18 cellular contexts compared by ENCODE assay signal in genomic region chr13:76888421-76888820, GRCh38. TPM values are rescaled to one million over a fixed set of nuclear protein-coding genes. Genes with fewer than 3 reads are reported as not detected.
A peak's percentile ranks its signal among the peaks of the same experiment; 100 is the strongest.
DNase-seq lines count a peak whose midpoint lies in the region; ATAC-seq and TF ChIP-seq lines count a peak whose summit lies in the region.
"Had no signal": no experiment of that assay in that cellular context is flagged by ENCODE, and none has a peak within 500 bp of the region (broad histone marks: within the 10 kb centered on the region; RNA-seq: fewer than 3 reads in every experiment).

No MANE protein-coding gene starts in this region.

- ATAC-seq in CD8-positive, alpha-beta T cell, result no peak
- no peak for ATAC-seq in natural killer cell treated with Interleukin-12 subunit alpha and Interleukin-12 subunit beta and Interleukin-15 and Interleukin-18, amount 100 ng/mL, for 72 hours
- ATAC-seq in HG02852 (IDR thresholded peaks at IDR 0.05; ENCODE audit: unreplicated experiment) (no peak), HG03565 (IDR thresholded peaks at IDR 0.05; ENCODE audit: unreplicated experiment) (no peak)
- ATAC-seq: K562, Panc1 had no signal

- peaks cover 12% of the 10 kb centered on the region for H3K27me3 Mint-ChIP-seq in CD8-positive, alpha-beta T cell (ENCODE audit: low read depth)
- peaks cover 4% of the 10 kb centered on the region for H3K27me3 Mint-ChIP-seq in dendritic cell treated with granulocyte-macrophage colony-stimulating factor and Interleukin-4, amounts not matched to agents 40 ng/mL and 50 ng/mL, for 4 days
- H3K27me3 Mint-ChIP-seq in natural killer cell treated with Interleukin-12 subunit alpha and Interleukin-12 subunit beta and Interleukin-15 and Interleukin-18, amount 100 ng/mL, for 72 hours, result peaks cover 53 to 60% of the 10 kb centered on the region in 2 donors
- peaks cover 20% of the 10 kb centered on the region for H3K27me3 Mint-ChIP-seq in activated T-cell treated with anti-CD3 and anti-CD28 coated beads, Interleukin-2, amount 50 U/mL, for 24 hours

- peaks cover 12% of the 10 kb centered on the region for H3K4me1 ChIP-seq in CD8-positive, alpha-beta T cell (ENCODE audit: insufficient read depth, low read length)

- intact Hi-C loops in CD8-positive, alpha-beta T cell (cut with DNase I, micrococcal nuclease), result loop anchor here (5.0 to 10.0 kb wide), 7 partner anchors 221 to 1354 kb away; partner anchors contain the start of genes SLAIN1 (in 2 of the 2), COMMD6 (in 1 of the 2) and LMO7 (in 1 of the 2)
- intact Hi-C loops in dendritic cell treated with granulocyte-macrophage colony-stimulating factor and Interleukin-4, amounts not matched to agents 40 ng/mL and 50 ng/mL, for 4 days (cut with micrococcal nuclease), result loop anchor here (5.0 kb wide), 1 partner anchor 221 kb away; no protein-coding TSS in a partner anchor

- H3K9me3 Mint-ChIP-seq in CD8-positive, alpha-beta T cell, result no peaks in the 10 kb centered on the region
- H3K9me3 Mint-ChIP-seq in dendritic cell treated with granulocyte-macrophage colony-stimulating factor and Interleukin-4, amounts not matched to agents 40 ng/mL and 50 ng/mL, for 4 days, result no peaks in the 10 kb centered on the region
- no peaks in the 10 kb centered on the region for H3K9me3 Mint-ChIP-seq in natural killer cell treated with Interleukin-12 subunit alpha and Interleukin-12 subunit beta and Interleukin-15 and Interleukin-18, amount 100 ng/mL, for 72 hours
- no peaks in the 10 kb centered on the region for H3K9me3 Mint-ChIP-seq in activated T-cell treated with anti-CD3 and anti-CD28 coated beads, Interleukin-2, amount 50 U/mL, for 24 hours

- no peaks in the 10 kb centered on the region for H3K36me3 ChIP-seq in CD8-positive, alpha-beta T cell (ENCODE audit: insufficient read depth, low read length)

- H3K27ac ChIP-seq in CD8-positive, alpha-beta T cell (ENCODE audit: low read depth, low read length), result no peak overlapping the region
- H3K27ac ChIP-seq in RWPE1, result peak overlapping the region; percentile 57
- H3K27ac ChIP-seq: C4-2B had no signal

- peak overlapping the region; percentile 9 for H3K4me3 Mint-ChIP-seq in CD8-positive, alpha-beta T cell
- H3K4me3 Mint-ChIP-seq in dendritic cell treated with granulocyte-macrophage colony-stimulating factor and Interleukin-4, amounts not matched to agents 40 ng/mL and 50 ng/mL, for 4 days, result no peak overlapping the region
- peak overlapping the region; percentile 6 for H3K4me3 Mint-ChIP-seq in natural killer cell treated with Interleukin-12 subunit alpha and Interleukin-12 subunit beta and Interleukin-15 and Interleukin-18, amount 100 ng/mL, for 72 hours
- H3K4me3 Mint-ChIP-seq in activated T-cell treated with anti-CD3 and anti-CD28 coated beads, Interleukin-2, amount 50 U/mL, for 24 hours, result no peak overlapping the region

- no peak overlapping the region for H3K4me3 ChIP-seq in CD8-positive, alpha-beta T cell (ENCODE audit: low read depth, low read length)
- H3K4me3 ChIP-seq: K562 had no signal

- no peak for DNase-seq in CD8-positive, alpha-beta T cell
- DNase-seq in RWPE1 (ENCODE audit: low spot score), result no peak
- no peak for DNase-seq in natural killer cell treated with Interleukin-12 subunit alpha and Interleukin-12 subunit beta and Interleukin-15 and Interleukin-18, amount 100 ng/mL, for 72 hours (ENCODE audit: low spot score)
- no peak for DNase-seq in activated T-cell treated with anti-CD3 and anti-CD28 coated beads, Interleukin-2, amount 50 U/mL, for 24 hours
- DNase-seq in Kasumi-1 (lab: John Stamatoyannopoulos, UW), result no peak
- DNase-seq: ACHN, GF-D8, H7, NCI-H1105 treated with DMSO at 0.1 percent for 48 hours, NCI-H1694 treated with DMSO at 0.1 percent for 48 hours, Right ventricle myocardium superior had no signal

- no peaks in the 10 kb centered on the region for H3K27me3 ChIP-seq in CD8-positive, alpha-beta T cell (ENCODE audit: insufficient read depth, low read length)

- no peak overlapping the region for H3K27ac Mint-ChIP-seq in CD8-positive, alpha-beta T cell
- H3K27ac Mint-ChIP-seq in dendritic cell treated with granulocyte-macrophage colony-stimulating factor and Interleukin-4, amounts not matched to agents 40 ng/mL and 50 ng/mL, for 4 days, result peak overlapping the region; percentile 61
- no peak overlapping the region for H3K27ac Mint-ChIP-seq in natural killer cell treated with Interleukin-12 subunit alpha and Interleukin-12 subunit beta and Interleukin-15 and Interleukin-18, amount 100 ng/mL, for 72 hours
- no peak overlapping the region for H3K27ac Mint-ChIP-seq in activated T-cell treated with anti-CD3 and anti-CD28 coated beads, Interleukin-2, amount 50 U/mL, for 24 hours

- H3K4me1 Mint-ChIP-seq in CD8-positive, alpha-beta T cell (ENCODE audit: low read depth), result peaks cover 17% of the 10 kb centered on the region
- peaks cover 25% of the 10 kb centered on the region for H3K4me1 Mint-ChIP-seq in dendritic cell treated with granulocyte-macrophage colony-stimulating factor and Interleukin-4, amounts not matched to agents 40 ng/mL and 50 ng/mL, for 4 days (ENCODE audit: low read depth)
- peaks cover 8 to 15% of the 10 kb centered on the region in 2 donors for H3K4me1 Mint-ChIP-seq in natural killer cell treated with Interleukin-12 subunit alpha and Interleukin-12 subunit beta and Interleukin-15 and Interleukin-18, amount 100 ng/mL, for 72 hours (ENCODE audit: low read depth in 2 of 2)
- peaks cover 19% of the 10 kb centered on the region for H3K4me1 Mint-ChIP-seq in activated T-cell treated with anti-CD3 and anti-CD28 coated beads, Interleukin-2, amount 50 U/mL, for 24 hours (ENCODE audit: low read depth)

- POLR2A ChIA-PET in CD8-positive, alpha-beta T cell (lab: Charles Lee), result no interaction called here
- POLR2A ChIA-PET in RWPE1 (lab: Yijun Ruan, JAX; ENCODE audit: low non-redundant PET), result no interaction called here

- no peak for TF ChIP-seq CTCF in CD8-positive, alpha-beta T cell (IDR thresholded peaks at IDR 0.05)
- TF ChIP-seq CTCF in RWPE1 (conservative IDR thresholded peaks at IDR 0.05; ENCODE audit: low read depth), result no peak

- CTCF ChIA-PET in CD8-positive, alpha-beta T cell (lab: Charles Lee), result interaction anchor here (0.6 to 6.1 kb wide), 4 partner anchors 11 to 521 kb away, joined by 3 to 33 read pairs (median 6); no protein-coding TSS in a partner anchor
- CTCF ChIA-PET in RWPE1 (lab: Yijun Ruan, JAX), result interaction anchor here (0.7 kb wide), 1 partner anchor 50 kb away, joined by 4 read pairs; no protein-coding TSS in a partner anchor

- no peaks in the 10 kb centered on the region for H3K36me3 Mint-ChIP-seq in CD8-positive, alpha-beta T cell
- H3K36me3 Mint-ChIP-seq in dendritic cell treated with granulocyte-macrophage colony-stimulating factor and Interleukin-4, amounts not matched to agents 40 ng/mL and 50 ng/mL, for 4 days (ENCODE audit: low read depth), result peaks cover 23% of the 10 kb centered on the region
- no peaks in the 10 kb centered on the region for H3K36me3 Mint-ChIP-seq in natural killer cell treated with Interleukin-12 subunit alpha and Interleukin-12 subunit beta and Interleukin-15 and Interleukin-18, amount 100 ng/mL, for 72 hours
- H3K36me3 Mint-ChIP-seq in activated T-cell treated with anti-CD3 and anti-CD28 coated beads, Interleukin-2, amount 50 U/mL, for 24 hours (ENCODE audit: low read depth), result no peaks in the 10 kb centered on the region

- no peaks in the 10 kb centered on the region for H3K9me3 ChIP-seq in CD8-positive, alpha-beta T cell (ENCODE audit: low read length)

RNA-seq across cellular contexts. Expression of gene KCTD12, which starts 2.2 kb away (rescaled TPM):
- 1 to 10 TPM; 2.4 to 2.6 TPM for total RNA-seq in CD8-positive, alpha-beta T cell
- under 1 TPM; 0.39 to 0.76 TPM for total RNA-seq in natural killer cell treated with Interleukin-12 subunit alpha and Interleukin-12 subunit beta and Interleukin-15 and Interleukin-18, amount 100 ng/mL, for 72 hours

RNA-seq across cellular contexts. Expression of gene ACOD1, which starts 59.9 kb away (rescaled TPM):
- not detected for total RNA-seq in CD8-positive, alpha-beta T cell
- total RNA-seq in natural killer cell treated with Interleukin-12 subunit alpha and Interleukin-12 subunit beta and Interleukin-15 and Interleukin-18, amount 100 ng/mL, for 72 hours, result not detected
- total RNA-seq: H7, K562, NCI-H460, Right ventricle myocardium superior had no signal

Comparison
In these comparisons a context has a peak if more than half of its experiments do, and no peak if none do; other contexts are left out.
1. H3K4me3 Mint-ChIP-seq: peak in CD8-positive, alpha-beta T cell (single experiment) and natural killer cell treated with Interleukin-12 subunit alpha and Interleukin-12 subunit beta and Interleukin-15 and Interleukin-18, amount 100 ng/mL, for 72 hours (single experiment); none in dendritic cell treated with granulocyte-macrophage colony-stimulating factor and Interleukin-4, amounts not matched to agents 40 ng/mL and 50 ng/mL, for 4 days (single experiment) and activated T-cell treated with anti-CD3 and anti-CD28 coated beads, Interleukin-2, amount 50 U/mL, for 24 hours (single experiment).